Comparison of ENCODE assay signal across 26 cellular contexts in the genomic region with DNA sequence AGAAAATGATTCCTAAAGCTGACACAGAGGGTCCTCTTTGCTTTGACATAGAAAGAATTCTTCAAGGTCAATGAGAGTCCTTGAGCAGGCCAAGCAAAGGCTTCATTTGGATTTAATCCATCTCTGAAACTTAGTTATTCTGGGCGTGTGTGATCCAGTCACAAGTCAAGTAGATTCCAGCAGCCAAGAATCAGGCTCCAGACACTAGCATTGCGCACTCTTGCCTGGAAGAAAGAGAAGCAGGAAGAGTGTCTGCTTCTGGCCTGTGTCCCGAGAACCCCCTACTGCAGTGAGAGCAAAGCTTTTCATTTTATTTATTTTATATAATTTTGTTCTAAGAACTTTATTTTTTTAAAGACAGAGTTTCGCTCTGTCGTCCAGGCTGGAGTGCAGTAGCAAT.
"Had no signal": no experiment of that assay in that cellular context is flagged by ENCODE, and none has a peak within 500 bp of the region (broad histone marks: within the 10 kb centered on the region; RNA-seq: fewer than 3 reads in every experiment).

No MANE protein-coding gene starts in this region.

- H3K4me3 Mint-ChIP-seq: activated CD4-positive, alpha-beta memory T cell treated with anti-CD3 and anti-CD28 coated beads, Interleukin-2, amount 10 ng/mL, durations not matched to agents 7 days and 5 days; activated CD4-positive, alpha-beta T cell treated with anti-CD3 and anti-CD28 coated beads for 36 hours; activated naive CD4-positive, alpha-beta T cell treated with anti-CD3 and anti-CD28 coated beads, Interleukin-2, amount 10 ng/mL, durations not matched to agents 7 days and 5 days; activated naive CD8-positive, alpha-beta T cell treated with anti-CD3 and anti-CD28 coated beads for 36 hours; T-cell had no signal

- H3K27me3 Mint-ChIP-seq: activated CD4-positive, alpha-beta memory T cell treated with anti-CD3 and anti-CD28 coated beads, Interleukin-2, amount 10 ng/mL, durations not matched to agents 7 days and 5 days; activated CD4-positive, alpha-beta T cell treated with anti-CD3 and anti-CD28 coated beads for 36 hours; activated naive CD4-positive, alpha-beta T cell treated with anti-CD3 and anti-CD28 coated beads, Interleukin-2, amount 10 ng/mL, durations not matched to agents 7 days and 5 days; activated naive CD8-positive, alpha-beta T cell treated with anti-CD3 and anti-CD28 coated beads for 36 hours; T-cell had no signal

- H3K9me3 Mint-ChIP-seq: activated CD4-positive, alpha-beta memory T cell treated with anti-CD3 and anti-CD28 coated beads, Interleukin-2, amount 10 ng/mL, durations not matched to agents 7 days and 5 days; activated naive CD4-positive, alpha-beta T cell treated with anti-CD3 and anti-CD28 coated beads, Interleukin-2, amount 10 ng/mL, durations not matched to agents 7 days and 5 days; activated naive CD8-positive, alpha-beta T cell treated with anti-CD3 and anti-CD28 coated beads for 36 hours; activated T-helper 2 cell treated with anti-CD3 and anti-CD28 coated beads, Interferon-gamma antibody, Interleukin-2, Interleukin-4, amounts not matched to agents 10 μg/mL and 5 μg/mL and 100 μg/mL, durations not matched to agents 14 hours and 24 hours and 36 hours; T-cell had no signal

- H3K27ac Mint-ChIP-seq: activated CD4-positive, alpha-beta memory T cell treated with anti-CD3 and anti-CD28 coated beads, Interleukin-2, amount 10 ng/mL, durations not matched to agents 7 days and 5 days; activated CD4-positive, alpha-beta T cell treated with anti-CD3 and anti-CD28 coated beads for 36 hours; activated naive CD4-positive, alpha-beta T cell treated with anti-CD3 and anti-CD28 coated beads, Interleukin-2, amount 10 ng/mL, durations not matched to agents 7 days and 5 days; activated naive CD8-positive, alpha-beta T cell treated with anti-CD3 and anti-CD28 coated beads for 36 hours; activated T-helper 2 cell treated with anti-CD3 and anti-CD28 coated beads, Interferon-gamma antibody, Interleukin-2, Interleukin-4, amounts not matched to agents 10 μg/mL and 5 μg/mL and 100 μg/mL, durations not matched to agents 14 hours and 24 hours and 36 hours; T-cell had no signal

- H3K36me3 ChIP-seq: cardiac muscle cell had no signal

- ATAC-seq: activated CD4-positive, alpha-beta T cell treated with anti-CD3 and anti-CD28 coated beads for 36 hours; Panc1; Right ventricle myocardium inferior; T-cell had no signal

- DNase-seq: activated CD4-positive, alpha-beta memory T cell treated with anti-CD3 and anti-CD28 coated beads, Interleukin-2, amount 10 ng/mL, durations not matched to agents 7 days and 5 days; activated CD4-positive, alpha-beta T cell treated with anti-CD3 and anti-CD28 coated beads for 36 hours; activated CD4-positive, alpha-beta T cell treated with anti-CD3 and anti-CD28 coated beads, Interleukin-2, amount 50 U/mL, for 1 hour; activated gamma-delta T cell treated with Interleukin-2 at 50 U/mL for 16 hours; activated naive CD4-positive, alpha-beta T cell treated with anti-CD3 and anti-CD28 coated beads, Interleukin-2, amount 10 ng/mL, durations not matched to agents 7 days and 5 days; activated naive CD8-positive, alpha-beta T cell treated with anti-CD3 and anti-CD28 coated beads for 36 hours; activated T-cell treated with anti-CD3 and anti-CD28 coated beads for 4 hours; activated T-cell treated with anti-CD3 and anti-CD28 coated beads, Interleukin-2, amount 50 U/mL, for 48 hours; brain microvascular endothelial cell; KG1; NCI-H1092 treated with DMSO at 0.1 percent for 48 hours; NCI-H1417 treated with DMSO at 0.1 percent for 48 hours; NCI-H1694; NCI-H2029; NCI-H446; NCI-H524; NCI-H748 treated with DMSO at 0.1 percent for 48 hours; RPMI8226; T-cell; T-helper 2 cell had no signal

- H3K27ac ChIP-seq: cardiac muscle cell, SK-N-MC, VCaP had no signal

- H3K4me1 Mint-ChIP-seq: activated CD4-positive, alpha-beta memory T cell treated with anti-CD3 and anti-CD28 coated beads, Interleukin-2, amount 10 ng/mL, durations not matched to agents 7 days and 5 days; activated CD4-positive, alpha-beta T cell treated with anti-CD3 and anti-CD28 coated beads for 36 hours; activated naive CD4-positive, alpha-beta T cell treated with anti-CD3 and anti-CD28 coated beads, Interleukin-2, amount 10 ng/mL, durations not matched to agents 7 days and 5 days; activated naive CD8-positive, alpha-beta T cell treated with anti-CD3 and anti-CD28 coated beads for 36 hours had no signal

- H3K27me3 ChIP-seq: brain microvascular endothelial cell, cardiac muscle cell had no signal

- H3K4me3 ChIP-seq: cardiac muscle cell, SK-N-MC had no signal
